ENCODE assay signal across 19 cellular contexts in the genomic region with DNA sequence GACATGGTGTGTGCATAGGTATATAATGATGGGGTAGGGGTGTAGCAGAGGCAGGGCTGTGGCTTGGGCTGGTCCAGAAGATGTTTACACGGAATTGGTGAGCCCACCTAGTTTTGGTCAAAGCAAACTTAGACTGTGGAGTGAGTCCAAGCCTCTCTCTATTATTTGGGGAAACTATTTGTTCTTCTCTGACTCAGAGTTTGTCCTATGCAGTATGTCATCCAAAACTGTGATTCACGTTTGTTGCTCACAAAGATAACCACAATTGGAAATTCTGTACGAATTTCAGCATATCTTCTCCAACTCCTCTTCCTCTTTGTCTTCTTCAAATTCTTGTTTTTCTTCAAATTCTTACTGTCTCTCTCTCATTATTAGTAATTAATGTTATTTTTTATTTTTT.
DNase-seq lines count a peak whose midpoint lies in the region; ATAC-seq and TF ChIP-seq lines count a peak whose summit lies in the region.
"Had no signal": no experiment of that assay in that cellular context is flagged by ENCODE, and none has a peak within 500 bp of the region (broad histone marks: within the 10 kb centered on the region; RNA-seq: fewer than 3 reads in every experiment).

No MANE protein-coding gene starts in this region.

- H2BK120ac ChIP-seq in mesendoderm (ENCODE audit: low read depth, low read length), result no peak overlapping the region

- no peak overlapping the region for H4K8ac ChIP-seq in mesendoderm (ENCODE audit: low read depth, low read length)

- peaks cover 9% of the 10 kb centered on the region for H3K4me1 ChIP-seq in foreskin keratinocyte
- H3K4me1 ChIP-seq in mesendoderm (ENCODE audit: control insufficient read depth, low read depth, low read length), result no peaks in the 10 kb centered on the region
- H3K4me1 ChIP-seq: HAP-1 had no signal

- H3K27me3 ChIP-seq in foreskin keratinocyte, result no peaks in the 10 kb centered on the region
- H3K27me3 ChIP-seq in mesendoderm (ENCODE audit: insufficient read depth, low read length, poor library complexity), result no peaks in the 10 kb centered on the region

- H4K5ac ChIP-seq in mesendoderm (ENCODE audit: low read length), result no peak overlapping the region

- H3K4me3 ChIP-seq in AG10803 (ENCODE audit: low read length), result no peak overlapping the region
- no peak overlapping the region for H3K4me3 ChIP-seq in mesendoderm (ENCODE audit: low read length)
- H3K4me3 ChIP-seq: HAP-1, psoas muscle had no signal

- no peak overlapping the region for H2BK5ac ChIP-seq in mesendoderm (ENCODE audit: low read length)

- no peak overlapping the region for H2AK5ac ChIP-seq in mesendoderm (ENCODE audit: low read length)

- no peaks in the 10 kb centered on the region for H3K79me2 ChIP-seq in mesendoderm (ENCODE audit: control insufficient read depth, insufficient read depth, low read length)

- H3K27ac ChIP-seq in foreskin keratinocyte (peak overlapping the region; percentile 41), mesendoderm (ENCODE audit: low read depth, low read length) (no peak overlapping the region)
- H3K27ac ChIP-seq: psoas muscle had no signal

- H3K4ac ChIP-seq in mesendoderm (ENCODE audit: low read depth, low read length), result no peak overlapping the region

- no peak for TF ChIP-seq CTCF in AG10803 (conservative IDR thresholded peaks at IDR 0.05; ENCODE audit: low read length)
- TF ChIP-seq CTCF in foreskin keratinocyte (conservative IDR thresholded peaks at IDR 0.05), result no peak

- H3K4me2 ChIP-seq in mesendoderm (ENCODE audit: low read length), result no peak overlapping the region

- no peak overlapping the region for H2BK15ac ChIP-seq in mesendoderm (replicated peaks; ENCODE audit: low read depth)

- ATAC-seq in foreskin keratinocyte, result peak; percentile 98
- ATAC-seq in GM18511 (IDR thresholded peaks at IDR 0.05; ENCODE audit: unreplicated experiment), result no peak
- no peak for ATAC-seq in Right ventricle myocardium superior (ENCODE audit: poor library complexity)
- ATAC-seq in HG03175 (IDR thresholded peaks at IDR 0.05; ENCODE audit: unreplicated experiment), result no peak
- ATAC-seq: natural killer cell treated with Interleukin-12 subunit alpha and Interleukin-12 subunit beta and Interleukin-15 and Interleukin-18, amount 100 ng/mL, for 72 hours; stimulated activated naive CD8-positive, alpha-beta T cell treated with anti-CD3 and anti-CD28 coated beads, Interleukin-15, Interleukin-2, amounts not matched to agents 100 U/mL and 50 U/mL, for 24 hours had no signal

- no peak overlapping the region for H3K18ac ChIP-seq in mesendoderm (ENCODE audit: low read length)

- intact Hi-C loops in Right ventricle myocardium superior (cut with DNase I), result no loop called here

- no peak overlapping the region for H3K9ac ChIP-seq in mesendoderm (ENCODE audit: low read length)

- DNase-seq in AG10803 (ENCODE audit: low read depth) (peak; percentile 58), LHCN-M2 (ENCODE audit: low read depth) (peak; percentile 78), astrocyte of the hippocampus (ENCODE audit: low read depth, low spot score) (peak; percentile 38), foreskin keratinocyte (peak; percentile 47 to 69), Right ventricle myocardium superior (no peak), mesendoderm (no peak)
- DNase-seq: activated CD4-positive, alpha-beta T cell treated with anti-CD3 and anti-CD28 coated beads for 48 hours; activated T-cell treated with anti-CD3 and anti-CD28 coated beads for 4 hours; central memory CD4-positive, alpha-beta T cell; COR-L47; effector memory CD4-positive, alpha-beta T cell; NCI-H146; psoas muscle; stimulated activated naive CD8-positive, alpha-beta T cell treated with anti-CD3 and anti-CD28 coated beads, Interleukin-15, Interleukin-2, amounts not matched to agents 100 U/mL and 50 U/mL, for 24 hours; T1000 had no signal

- no CpG with 5 or more reads among the region's 3 CpGs for WGBS in mesendoderm (ENCODE audit: extremely low coverage, insufficient coverage, low lambda C conversion rate)

- no peak overlapping the region for H3K23ac ChIP-seq in mesendoderm (ENCODE audit: low read length)

- no peaks in the 10 kb centered on the region for H3K36me3 ChIP-seq in mesendoderm (ENCODE audit: control insufficient read depth, insufficient read depth, low read length)
- H3K36me3 ChIP-seq: HAP-1 had no signal

- no peak overlapping the region for H3K56ac ChIP-seq in mesendoderm (ENCODE audit: low read length)

- no peaks in the 10 kb centered on the region for H3K79me1 ChIP-seq in mesendoderm (ENCODE audit: low read length)

Comparison
In these comparisons a context has a peak if more than half of its experiments do, and no peak if none do; other contexts are left out.
1. DNase-seq: peak in AG10803 (single experiment), LHCN-M2 (single experiment), astrocyte of the hippocampus (single experiment) and foreskin keratinocyte (2 of 2); none in Right ventricle myocardium superior (single experiment) and mesendoderm (single experiment).